16 cellular contexts compared by ENCODE assay signal in the genomic region with DNA sequence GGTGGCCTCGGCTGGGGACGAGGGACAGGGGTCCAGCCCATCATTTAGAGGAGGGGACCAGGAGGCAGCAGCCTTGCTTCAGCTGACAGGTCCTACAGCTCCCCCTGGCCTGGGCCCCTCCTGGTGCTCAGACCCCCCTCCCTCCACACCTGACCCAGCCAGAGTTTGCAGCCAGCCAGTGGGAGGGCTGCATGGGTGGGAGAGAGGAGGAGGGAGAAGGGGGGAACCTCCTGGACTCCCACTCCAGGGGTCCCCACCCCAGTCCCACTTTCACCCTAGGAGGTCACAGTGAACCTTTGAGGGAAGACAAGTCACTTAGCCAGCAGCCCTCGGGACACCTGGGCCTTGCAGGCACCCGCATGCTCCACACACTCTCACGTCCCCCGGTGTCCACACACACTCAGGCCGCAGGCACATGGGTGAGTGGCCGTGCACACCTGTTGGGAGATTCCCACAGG.
DNase-seq lines count a peak whose midpoint lies in the region; ATAC-seq and TF ChIP-seq lines count a peak whose summit lies in the region.
"Had no signal": no experiment of that assay in that cellular context is flagged by ENCODE, and none has a peak within 500 bp of the region (broad histone marks: within the 10 kb centered on the region; RNA-seq: fewer than 3 reads in every experiment).

No MANE protein-coding gene starts in this region.

- no peaks in the 10 kb centered on the region for H3K79me1 ChIP-seq in mesenchymal stem cell (replicated peaks; ENCODE audit: low read length, poor library complexity, severe bottlenecking)

- intact Hi-C loops in posterior vena cava (cut with DNase I): no loop called here

- POLR2A ChIA-PET in WTC11 (lab: Charles Lee): no interaction called here

- H3K27ac ChIP-seq in mesenchymal stem cell (ENCODE audit: low read length, poor library complexity, severe bottlenecking): no peak overlapping the region
- no peak overlapping the region for H3K27ac ChIP-seq in GM23248
- no peak overlapping the region for H3K27ac ChIP-seq in upper lobe of left lung

- peaks cover 11% of the 10 kb centered on the region for H3K4me1 Mint-ChIP-seq in WTC11

- H3K18ac ChIP-seq in mesenchymal stem cell (ENCODE audit: low read depth in 1 of 2, low read length in 2 of 2): peak overlapping the region; percentile 11 to 42

- H3K9me3 ChIP-seq in mesenchymal stem cell (ENCODE audit: control insufficient read depth, low read length) (no peaks in the 10 kb centered on the region), BE2C (no peaks in the 10 kb centered on the region), GM23248 (ENCODE audit: low read depth) (no peaks in the 10 kb centered on the region), upper lobe of left lung (no peaks in the 10 kb centered on the region)
- H3K9me3 ChIP-seq: Caco-2 had no signal

- H3K27me3 ChIP-seq in H7 (ENCODE audit: control insufficient read depth, insufficient read depth, low read length) (0 out of 2 replicates have a peak, but pooled peaks cover 2% of the 10 kb centered on the region), mesenchymal stem cell (ENCODE audit: control insufficient read depth in 1 of 2, insufficient read depth in 1 of 2, low read length in 2 of 2) (peaks cover 71 to 89% of the 10 kb centered on the region in 2 experiments), BE2C (no peaks in the 10 kb centered on the region), GM23248 (replicated peaks; ENCODE audit: insufficient read depth) (peaks cover 71% of the 10 kb centered on the region), upper lobe of left lung (peaks cover 0 to 2% (median 0%) of the 10 kb centered on the region in 4 donors)

- H3K36me3 ChIP-seq in H7 (replicated peaks; ENCODE audit: control insufficient read depth, insufficient read depth, low read length) (no peaks in the 10 kb centered on the region), mesenchymal stem cell (ENCODE audit: control insufficient read depth in 1 of 2, insufficient read depth in 2 of 2, low read depth in 1 of 2, low read length in 2 of 2) (no peaks in the 10 kb centered on the region), BE2C (no peaks in the 10 kb centered on the region), GM23248 (ENCODE audit: low read depth) (no peaks in the 10 kb centered on the region), upper lobe of left lung (no peaks in the 10 kb centered on the region)

- H4K20me1 ChIP-seq in GM23248 (ENCODE audit: insufficient read depth): no peaks in the 10 kb centered on the region

- no peak overlapping the region for H3K4ac ChIP-seq in mesenchymal stem cell (ENCODE audit: low read depth in 1 of 2, low read length in 2 of 2)

- in situ Hi-C loops in GM23248 (cut with MboI): no loop called here

- H3F3A ChIP-seq in GM23248 (ENCODE audit: insufficient read depth): no peaks in the 10 kb centered on the region

- H3K4me3 ChIP-seq in H7 (ENCODE audit: insufficient read depth, low read depth, low read length) (no peak overlapping the region), mesenchymal stem cell (ENCODE audit: insufficient read depth in 1 of 2, low read depth in 1 of 2, low read length in 2 of 2) (no peak overlapping the region), BE2C (ENCODE audit: low read depth, low read length) (no peak overlapping the region), GM23248 (no peak overlapping the region), upper lobe of left lung (no peak overlapping the region)

- ATAC-seq in WTC11: no peak
- ATAC-seq in upper lobe of left lung (ENCODE audit: low FRiP score in 2 of 2): no peak
- ATAC-seq: HCT116 had no signal

- H3K14ac ChIP-seq in mesenchymal stem cell (ENCODE audit: low read length in 2 of 2): peak overlapping the region in 1 of 2 experiments; percentile 44

- H2BK12ac ChIP-seq in mesenchymal stem cell (ENCODE audit: low read length in 2 of 2): peak overlapping the region in 1 of 2 experiments; percentile 52

- TF ChIP-seq CTCF in WTC11 (IDR thresholded peaks at IDR 0.05): no peak
- TF ChIP-seq CTCF in BE2C (IDR thresholded peaks at IDR 0.05; ENCODE audit: low read depth, low read length): no peak
- TF ChIP-seq CTCF in GM20000 (IDR thresholded peaks at IDR 0.05; ENCODE audit: extremely low read depth, missing control alignments): no peak
- TF ChIP-seq CTCF in upper lobe of left lung (IDR thresholded peaks at IDR 0.05): no peak

- H2BK5ac ChIP-seq in mesenchymal stem cell (ENCODE audit: low read depth, low read length, poor library complexity, severe bottlenecking): no peak overlapping the region

- no peaks in the 10 kb centered on the region for H3K9me2 ChIP-seq in GM23248 (ENCODE audit: insufficient read depth)

- H3K27me3 Mint-ChIP-seq in WTC11 (ENCODE audit: low read depth): peaks cover 4% of the 10 kb centered on the region; the same call in 1 of the 2 replicates

- H4K8ac ChIP-seq in mesenchymal stem cell (ENCODE audit: low read length): no peak overlapping the region

- H3K27ac Mint-ChIP-seq in WTC11: no peak overlapping the region

- peaks cover 8% of the 10 kb centered on the region for H3K4me1 ChIP-seq in mesenchymal stem cell (ENCODE audit: control insufficient read depth, insufficient read depth, low read depth, low read length)
- peaks cover 4% of the 10 kb centered on the region; the same call in 1 of the 2 replicates for H3K4me1 ChIP-seq in BE2C
- no peaks in the 10 kb centered on the region; the same call in 1 of the 2 replicates for H3K4me1 ChIP-seq in GM23248 (ENCODE audit: insufficient read depth)
- no peaks in the 10 kb centered on the region for H3K4me1 ChIP-seq in upper lobe of left lung

- DNase-seq in H7: peak; percentile 59
- DNase-seq in WTC11 (ENCODE audit: low spot score): no peak
- no peak for DNase-seq in mesenchymal stem cell
- peak; percentile 63 for DNase-seq in posterior vena cava (ENCODE audit: low spot score)
- DNase-seq in BE2C: no peak
- DNase-seq in GM23248: no peak
- DNase-seq in GM20000 (ENCODE audit: low spot score): no peak
- no peak for DNase-seq in upper lobe of left lung
- DNase-seq: ACHN; Caco-2; CD4-positive, CD25-positive, alpha-beta regulatory T cell; GF-D8; NCI-H1048; NK-92 treated with Interleukin-12 subunit alpha and Interleukin-12 subunit beta, amount 100 ng/mL, for 24 hours; Right ventricle myocardium superior had no signal

- WGBS in mesenchymal stem cell: 86% methylated on average over 7 of the region's 8 CpGs
- WGBS in GM23248 (ENCODE audit: low coverage in 1 of 2, low lambda C conversion rate in 2 of 2, missing lambda C conversion rate in 2 of 2), 2 experiments: 68 to 73% methylated on average over 8 of the region's 8 CpGs
- WGBS in upper lobe of left lung, 2 donors: 35 to 38% methylated on average over 4 to 8 of the region's 8 CpGs

- H3K4me3 Mint-ChIP-seq in WTC11: no peak overlapping the region
- H3K4me3 Mint-ChIP-seq: CD4-positive, CD25-positive, alpha-beta regulatory T cell had no signal

- TF ChIP-seq POLR2A in upper lobe of left lung (IDR thresholded peaks at IDR 0.05): no peak

- H2AFZ ChIP-seq in mesenchymal stem cell (ENCODE audit: low read depth, low read length): no peak overlapping the region
- H2AFZ ChIP-seq in GM23248: no peak overlapping the region

- H4K91ac ChIP-seq in mesenchymal stem cell (ENCODE audit: low read length): peak overlapping the region; percentile 18

- no peaks in the 10 kb centered on the region for H3K36me3 Mint-ChIP-seq in WTC11

- H2AK5ac ChIP-seq in mesenchymal stem cell (ENCODE audit: low read length, severe bottlenecking): no peak overlapping the region

- H3K4me2 ChIP-seq in mesenchymal stem cell (ENCODE audit: low read length, poor library complexity, severe bottlenecking) (no peak overlapping the region), GM23248 (ENCODE audit: unreplicated experiment) (no peak overlapping the region)

- CTCF ChIA-PET in WTC11 (lab: Charles Lee): no interaction called here

- no peak overlapping the region for H2BK15ac ChIP-seq in mesenchymal stem cell (ENCODE audit: low read depth, poor library complexity, severe bottlenecking)

- H3K23ac ChIP-seq in mesenchymal stem cell (ENCODE audit: low read length in 2 of 2): peak overlapping the region in 1 of 2 experiments; percentile 24

- no peak overlapping the region for H3K9ac ChIP-seq in mesenchymal stem cell (ENCODE audit: low read length)
- H3K9ac ChIP-seq in GM23248: no peak overlapping the region

- no peak for TF ChIP-seq EP300 in upper lobe of left lung (IDR thresholded peaks at IDR 0.05)

- H3K79me2 ChIP-seq in GM23248 (ENCODE audit: insufficient read depth): no peaks in the 10 kb centered on the region

- no peak overlapping the region for H2BK120ac ChIP-seq in mesenchymal stem cell (ENCODE audit: low read depth, low read length)

- H3K9me3 Mint-ChIP-seq in WTC11: no peaks in the 10 kb centered on the region

TF ChIP-seq in WTC11, 78 proteins besides CTCF, POLR2A, EP300 and RAD21:
- TF ChIP-seq IRF2 (CRISPR knock-in tag; IDR thresholded peaks at IDR 0.05; ENCODE audit: borderline replicate concordance, low read depth) (no peak), PRDM15 (CRISPR knock-in tag; IDR thresholded peaks at IDR 0.05) (peak; percentile 41; the same call in 1 of the 2 replicates)
TF ChIP-seq in WTC11: peak in this region for 1.

Comparison
In these comparisons a context has a peak if more than half of its experiments do, and no peak if none do; other contexts are left out.
1. DNase-seq: peak in H7 (single experiment) and posterior vena cava (single experiment); none in WTC11 (single experiment), mesenchymal stem cell (single experiment), BE2C (single experiment), GM23248 (single experiment), GM20000 (single experiment) and upper lobe of left lung (0 of 2).